ENCODE assay signal across 16 cellular contexts in genomic region chr22:37708580-37709444, GRCh38. TPM values are rescaled to one million over a fixed set of nuclear protein-coding genes. Genes with fewer than 3 reads are reported as not detected.
DNase-seq lines count a peak whose midpoint lies in the region; ATAC-seq and TF ChIP-seq lines count a peak whose summit lies in the region.
"Had no signal": no experiment of that assay in that cellular context is flagged by ENCODE, and none has a peak within 500 bp of the region (broad histone marks: within the 10 kb centered on the region; RNA-seq: fewer than 3 reads in every experiment).

No MANE protein-coding gene starts in this region.

- CTCF ChIA-PET in HEK293 (lab: Yijun Ruan, JAX), result no interaction called here

- ATAC-seq in left colon, result peak; percentile 18
- peak in 2 of 4 donors; percentile 29 to 37 for ATAC-seq in psoas muscle

- H3K27me3 ChIP-seq in psoas muscle (ENCODE audit: insufficient read depth in 3 of 3, low read length in 2 of 3), result no peaks in the 10 kb centered on the region
- H3K27me3 ChIP-seq: vagina had no signal

- peak; percentile 30 for DNase-seq in UCSD-AML1 (lab: John Stamatoyannopoulos, UW; ENCODE audit: unreplicated experiment)
- no peak for DNase-seq in left colon
- DNase-seq in psoas muscle, result no peak
- no peak for DNase-seq in NCI-H345 (lab: John Stamatoyannopoulos, UW)
- DNase-seq in epidermal melanocyte (ENCODE audit: insufficient read length, low spot score), result no peak
- no peak for DNase-seq in activated CD4-positive, alpha-beta T cell treated with anti-CD3 and anti-CD28 coated beads for 1 hour
- DNase-seq: activated CD4-positive, alpha-beta T cell treated with anti-CD3 and anti-CD28 coated beads, Interleukin-2, amount 10 ng/mL, durations not matched to agents 7 days and 5 days; activated naive CD4-positive, alpha-beta T cell; activated T-cell treated with anti-CD3 and anti-CD28 coated beads for 4 hours; COR-L47; effector CD8-positive, alpha-beta T cell; NCI-H2081 treated with DMSO at 0.1 percent for 48 hours; NCI-H774; stimulated activated CD4-positive, alpha-beta T cell treated with anti-CD3 and anti-CD28 coated beads, Interleukin-2, amount 100 ng/mL, for 24 hours had no signal

- WGBS in psoas muscle, 3 donors, result 69 to 82% (median 75%) methylated on average over 22 to 25 of the region's 25 CpGs

- H3K9me3 ChIP-seq in HEK293 (ENCODE audit: control insufficient read depth, insufficient read depth, low read depth, low read length) (no peaks in the 10 kb centered on the region), psoas muscle (no peaks in the 10 kb centered on the region)
- H3K9me3 ChIP-seq: vagina had no signal

- H3K27ac ChIP-seq in HEK293 (ENCODE audit: extremely low read depth, low read depth, low read length) (no peak overlapping the region), psoas muscle (peak overlapping the region; percentile 36)
- H3K27ac ChIP-seq: vagina had no signal

- intact Hi-C loops in left colon (cut with DNase I, micrococcal nuclease) (no loop called here), psoas muscle (cut with DNase I) (no loop called here)

- H3K36me3 ChIP-seq in HEK293 (ENCODE audit: control insufficient read depth in 2 of 2, insufficient read depth in 1 of 2, low read length in 2 of 2) (no peaks in the 10 kb centered on the region), psoas muscle (ENCODE audit: insufficient read depth in 1 of 2, low read depth in 1 of 2) (no peaks in the 10 kb centered on the region)
- H3K36me3 ChIP-seq: vagina had no signal

- TF ChIP-seq CTCF in HEK293 (tag by site-specific recombination; IDR thresholded peaks at IDR 0.05) (no peak), psoas muscle (IDR thresholded peaks at IDR 0.05) (no peak)

- POLR2A ChIA-PET in HEK293 (lab: Yijun Ruan, JAX), result no interaction called here

- H3K4me3 ChIP-seq in HEK293 (ENCODE audit: low read depth, low read length) (no peak overlapping the region), psoas muscle (no peak overlapping the region)
- H3K4me3 ChIP-seq: vagina had no signal

- no peaks in the 10 kb centered on the region for H3K4me1 ChIP-seq in HEK293 (ENCODE audit: control insufficient read depth, insufficient read depth, low read length)
- H3K4me1 ChIP-seq in psoas muscle, result no peaks in the 10 kb centered on the region
- H3K4me1 ChIP-seq: vagina had no signal

TF ChIP-seq in HEK293, 187 proteins besides CTCF, POLR2A, EP300 and RAD21:
- TF ChIP-seq GLIS1 (tag by site-specific recombination; IDR thresholded peaks at IDR 0.05), result 0 out of 2 replicates have a peak, but pooled peaks have one; percentile 21
- no peak for TF ChIP-seq HOXD13 (CRISPR knock-in tag; IDR thresholded peaks at IDR 0.05; ENCODE audit: borderline replicate concordance)
- TF ChIP-seq HOXA7 (CRISPR knock-in tag; IDR thresholded peaks at IDR 0.05; ENCODE audit: borderline replicate concordance), result no peak
- no peak for TF ChIP-seq YY1 (tag by site-specific recombination; IDR thresholded peaks at IDR 0.05)
- TF ChIP-seq ZIC2 (tag by site-specific recombination; IDR thresholded peaks at IDR 0.05), result peak; percentile 85
- peak; percentile 98 for TF ChIP-seq ZNF558 (tag by site-specific recombination; IDR thresholded peaks at IDR 0.05)
- TF ChIP-seq ELK4 (IDR thresholded peaks at IDR 0.05; ENCODE audit: borderline replicate concordance, low read depth, low read length), result no peak
- TF ChIP-seq ZNF561 (tag by site-specific recombination; IDR thresholded peaks at IDR 0.05; ENCODE audit: borderline replicate concordance), result no peak
- no peak for TF ChIP-seq ZSCAN30 (tag by site-specific recombination; IDR thresholded peaks at IDR 0.05)
- no peak for TF ChIP-seq ZNF473 (tag by site-specific recombination; IDR thresholded peaks at IDR 0.05)
- no peak for TF ChIP-seq ATF2 (tag by site-specific recombination; IDR thresholded peaks at IDR 0.05; ENCODE audit: low read depth)
- no peak for TF ChIP-seq ZNF776 (tag by site-specific recombination; IDR thresholded peaks at IDR 0.05; ENCODE audit: borderline replicate concordance)
- no peak for TF ChIP-seq ZNF148 (tag by site-specific recombination; IDR thresholded peaks at IDR 0.05; ENCODE audit: borderline replicate concordance)
- no peak for TF ChIP-seq SP7 (tag by site-specific recombination; IDR thresholded peaks at IDR 0.05)
- TF ChIP-seq ZNF311 (tag by site-specific recombination; IDR thresholded peaks at IDR 0.05; ENCODE audit: borderline replicate concordance), result no peak
- no peak for TF ChIP-seq ZNF280D (tag by site-specific recombination; IDR thresholded peaks at IDR 0.05)
- TF ChIP-seq ZNF140 (tag by site-specific recombination; IDR thresholded peaks at IDR 0.05), result no peak

RNA-seq across cellular contexts. Expression of gene TRIOBP, which starts 12.0 kb away (rescaled TPM):
- 10 to 100 TPM; 87.2 TPM for total RNA-seq in left colon
- 10 to 100 TPM; 22.1 to 34.6 (median 24.5) TPM for total RNA-seq in psoas muscle
- polyA plus RNA-seq in psoas muscle, result 10 to 100 TPM; 19.1 to 42.7 (median 24.7) TPM

RNA-seq across cellular contexts. Expression of gene NOL12, which starts 22.7 kb away (rescaled TPM):
- total RNA-seq in left colon, result 10 to 100 TPM; 30.3 to 38.2 TPM
- 10 to 100 TPM; 11.9 to 15.4 (median 12.3) TPM for total RNA-seq in psoas muscle
- 10 to 100 TPM; 21.0 to 43.4 (median 22.0) TPM for polyA plus RNA-seq in psoas muscle

RNA-seq across cellular contexts. Expression of gene LGALS1, which starts 33.4 kb away (rescaled TPM):
- total RNA-seq in left colon, result 100 to 1,000 TPM in 1 of 2 donors, 10 to 100 TPM in 1; 40.4 to 161 TPM
- total RNA-seq in psoas muscle, result 1,000 to 10,000 TPM in 1 of 4 donors, 100 to 1,000 TPM in 3; 434 to 1,013 (median 908) TPM
- polyA plus RNA-seq in psoas muscle, result 1,000 to 10,000 TPM in 2 of 3 donors, 100 to 1,000 TPM in 1; 717 to 1,817 (median 1,077) TPM

RNA-seq across cellular contexts. Expression of gene PDXP, which starts 50.3 kb away (rescaled TPM):
- total RNA-seq in left colon (10 to 100 TPM; 37.7 to 50.7 TPM), psoas muscle (10 to 100 TPM in 3 of 4 donors, 1 to 10 TPM in 1; 9.0 to 13.0 (median 12.3) TPM)
- 10 to 100 TPM in 2 of 3 donors, 1 to 10 TPM in 1; 9.8 to 37.9 (median 24.4) TPM for polyA plus RNA-seq in psoas muscle
